ENCODE assay signal across 21 cellular contexts in the genomic region with DNA sequence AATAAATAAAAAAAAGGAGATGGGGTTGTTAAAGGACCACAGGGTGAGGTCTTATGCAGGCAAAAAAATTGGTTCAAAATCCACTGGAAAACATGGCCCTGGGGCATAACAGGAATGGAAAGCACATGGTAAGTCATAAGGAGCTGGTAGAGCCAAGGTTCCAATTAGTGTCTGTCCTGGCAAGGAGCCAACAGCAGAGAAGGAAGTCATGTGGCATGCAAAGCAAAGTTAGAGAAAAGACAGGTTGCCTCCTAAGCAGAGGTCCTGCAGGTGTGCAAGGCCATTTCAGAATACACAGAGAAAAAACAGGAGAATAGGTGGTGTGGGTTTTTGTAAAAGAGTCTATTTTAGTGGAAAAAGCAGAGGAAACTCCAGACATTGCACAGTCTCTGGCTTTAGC.
"Had no signal": no experiment of that assay in that cellular context is flagged by ENCODE, and none has a peak within 500 bp of the region (broad histone marks: within the 10 kb centered on the region; RNA-seq: fewer than 3 reads in every experiment).

No MANE protein-coding gene starts in this region.

- ATAC-seq: activated T-cell treated with anti-CD3 and anti-CD28 coated beads, Interleukin-2, amount 50 U/mL, for 4 hours; activated T-helper 17 cell treated with anti-CD3 and anti-CD28 coated beads, Interleukin-2, amount 50 U/mL, for 72 hours; Right ventricle myocardium inferior; T-helper 17 cell had no signal

- DNase-seq: activated B cell treated with CpG ODN at 0.5 μM for 24 hours; activated CD4-positive, alpha-beta T cell treated with anti-CD3 and anti-CD28 coated beads for 1 hour; activated CD4-positive, alpha-beta T cell treated with anti-CD3 and anti-CD28 coated beads, Interleukin-2, amount 10 ng/mL, durations not matched to agents 24 days and 14 days; activated CD4-positive, alpha-beta T cell treated with anti-CD3 and anti-CD28 coated beads, Interleukin-2, amount 50 U/mL, for 48 hours; activated gamma-delta T cell; activated naive CD4-positive, alpha-beta T cell treated with anti-CD3 and anti-CD28 coated beads for 36 hours; activated T-cell treated with anti-CD3 and anti-CD28 coated beads, Interleukin-2, amount 50 U/mL, for 4 hours; amygdala; brain microvascular endothelial cell; colonic mucosa; NCI-H1092; NCI-H1930; NCI-H2107; NCI-H510A treated with DMSO at 0.1 percent for 48 hours; PC-9; T-helper 17 cell; T-helper 9 cell had no signal

- H3K4me3 ChIP-seq: cardiac muscle cell, colonic mucosa, PC-9, SK-N-MC had no signal
